ENCODE assay signal across 36 cellular contexts in the genomic region with DNA sequence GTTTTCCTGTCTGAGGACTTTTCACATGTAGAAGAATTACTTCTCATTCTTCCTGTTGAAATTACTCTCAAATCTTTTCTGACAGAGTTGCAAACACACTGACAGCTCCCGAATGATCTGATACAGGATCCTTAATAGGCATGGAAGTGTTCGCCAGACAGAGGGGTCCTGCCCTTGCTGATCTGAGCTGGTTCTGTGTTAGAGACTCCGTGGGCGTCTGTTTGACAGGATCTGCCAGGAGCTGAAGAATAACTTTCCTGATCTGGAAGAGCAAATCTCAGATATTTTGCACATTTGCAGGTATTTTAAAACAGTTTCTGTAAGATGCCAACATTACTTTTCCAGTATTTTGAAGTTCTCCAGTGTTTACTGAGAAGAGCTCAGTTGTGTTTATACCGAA.
"Had no signal": no experiment of that assay in that cellular context is flagged by ENCODE, and none has a peak within 500 bp of the region (broad histone marks: within the 10 kb centered on the region; RNA-seq: fewer than 3 reads in every experiment).

No MANE protein-coding gene starts in this region.

- H3K27me3 Mint-ChIP-seq: activated CD4-positive, alpha-beta memory T cell treated with anti-CD3 and anti-CD28 coated beads for 36 hours; activated CD8-positive, alpha-beta T cell treated with anti-CD3 and anti-CD28 coated beads for 36 hours; activated naive CD4-positive, alpha-beta T cell treated with anti-CD3 and anti-CD28 coated beads, Interleukin-2, amount 50 U/mL, for 24 hours; activated naive CD8-positive, alpha-beta T cell treated with anti-CD3 and anti-CD28 coated beads, Interleukin-2, amount 10 ng/mL, durations not matched to agents 7 days and 5 days; activated naive CD8-positive, alpha-beta T cell treated with anti-CD3 and anti-CD28 coated beads, Interleukin-2, amount 50 U/mL, for 24 hours had no signal

- DNase-seq: activated B cell treated with CpG ODN at 0.5 μM for 24 hours; activated CD4-positive, alpha-beta memory T cell treated with anti-CD3 and anti-CD28 coated beads for 36 hours; activated CD4-positive, alpha-beta T cell treated with anti-CD3 and anti-CD28 coated beads for 4 hours; activated CD4-positive, alpha-beta T cell treated with anti-CD3 and anti-CD28 coated beads, Interleukin-2, amount 10 ng/mL, durations not matched to agents 24 days and 14 days; activated CD4-positive, alpha-beta T cell treated with anti-CD3 and anti-CD28 coated beads, Interleukin-2, amount 50 U/mL, for 1 hour; activated CD4-positive, alpha-beta T cell treated with anti-CD3 and anti-CD28 coated beads, Interleukin-2, amount 50 U/mL, for 4 hours; activated CD4-positive, CD25-positive, alpha-beta regulatory T cell treated with anti-CD3 and anti-CD28 coated beads, Interleukin-2, amount 50 U/mL, for 72 hours; activated CD8-positive, alpha-beta memory T cell treated with anti-CD3 and anti-CD28 coated beads, Interleukin-2, amount 50 U/mL, for 4 hours; activated CD8-positive, alpha-beta T cell treated with anti-CD3 and anti-CD28 coated beads for 36 hours; activated effector memory CD4-positive, alpha-beta T cell treated with Interleukin-2 at 50 U/mL for 16 hours; activated gamma-delta T cell; activated naive CD4-positive, alpha-beta T cell treated with anti-CD3 and anti-CD28 coated beads, Interleukin-2, amount 10 ng/mL, durations not matched to agents 7 days and 5 days; activated naive CD4-positive, alpha-beta T cell treated with Interleukin-2 at 50 U/mL for 16 hours; activated naive CD8-positive, alpha-beta T cell treated with anti-CD3 and anti-CD28 coated beads, Interleukin-2, amount 10 ng/mL, durations not matched to agents 7 days and 5 days; activated naive CD8-positive, alpha-beta T cell treated with anti-CD3 and anti-CD28 coated beads, Interleukin-2, amount 50 U/mL, for 24 hours; activated T-cell treated with anti-CD3 and anti-CD28 coated beads for 4 hours; activated T-cell treated with anti-CD3 and anti-CD28 coated beads, Interleukin-2, amount 50 U/mL, for 1 hour; activated T-cell treated with anti-CD3 and anti-CD28 coated beads, Interleukin-2, amount 50 U/mL, for 4 hours; amygdala; anterior cingulate cortex; cerebellar nuclear complex; T-helper 1 cell; T-helper 2 cell; T-helper 9 cell had no signal

- H3K36me3 ChIP-seq: ascending aorta, cardiac muscle cell had no signal

- H3K4me3 Mint-ChIP-seq: activated B cell treated with CpG ODN at 0.5 μM for 24 hours; activated CD4-positive, alpha-beta memory T cell treated with anti-CD3 and anti-CD28 coated beads for 36 hours; activated CD4-positive, alpha-beta T cell treated with anti-CD3 and anti-CD28 coated beads, Interleukin-2, amount 10 ng/mL, durations not matched to agents 24 days and 14 days; activated CD8-positive, alpha-beta T cell treated with anti-CD3 and anti-CD28 coated beads for 36 hours; activated naive CD4-positive, alpha-beta T cell treated with anti-CD3 and anti-CD28 coated beads, Interleukin-2, amount 10 ng/mL, durations not matched to agents 7 days and 5 days; activated naive CD4-positive, alpha-beta T cell treated with anti-CD3 and anti-CD28 coated beads, Interleukin-2, amount 50 U/mL, for 24 hours; activated naive CD8-positive, alpha-beta T cell; activated naive CD8-positive, alpha-beta T cell treated with anti-CD3 and anti-CD28 coated beads, Interleukin-2, amount 10 ng/mL, durations not matched to agents 7 days and 5 days; activated naive CD8-positive, alpha-beta T cell treated with anti-CD3 and anti-CD28 coated beads, Interleukin-2, amount 50 U/mL, for 24 hours; activated T-cell treated with anti-CD3 and anti-CD28 coated beads, Interleukin-2, amount 50 U/mL, for 4 hours; brain; central memory CD8-positive, alpha-beta T cell; T-helper 1 cell treated with Interleukin-12 subunit alpha and Interleukin-12 subunit beta and Interleukin-4 antibody, amounts not matched to agents 30 μg/mL and 1 μg/mL, for 36 hours; T-helper 2 cell treated with Interferon-gamma antibody and Interleukin-4, amounts not matched to agents 5 μg/mL and 100 μg/mL, for 36 hours had no signal

- FAIRE-seq: bronchial epithelial cell, TTC549 had no signal

- H3K9me3 ChIP-seq: ascending aorta had no signal

- H3K27ac Mint-ChIP-seq: activated B cell treated with CpG ODN at 0.5 μM for 24 hours; activated CD4-positive, alpha-beta memory T cell treated with anti-CD3 and anti-CD28 coated beads for 36 hours; activated CD4-positive, alpha-beta T cell treated with anti-CD3 and anti-CD28 coated beads, Interleukin-2, amount 10 ng/mL, durations not matched to agents 24 days and 14 days; activated CD8-positive, alpha-beta T cell treated with anti-CD3 and anti-CD28 coated beads for 36 hours; activated naive CD4-positive, alpha-beta T cell treated with anti-CD3 and anti-CD28 coated beads, Interleukin-2, amount 10 ng/mL, durations not matched to agents 7 days and 5 days; activated naive CD4-positive, alpha-beta T cell treated with anti-CD3 and anti-CD28 coated beads, Interleukin-2, amount 50 U/mL, for 24 hours; activated naive CD8-positive, alpha-beta T cell; activated naive CD8-positive, alpha-beta T cell treated with anti-CD3 and anti-CD28 coated beads, Interleukin-2, amount 10 ng/mL, durations not matched to agents 7 days and 5 days; activated naive CD8-positive, alpha-beta T cell treated with anti-CD3 and anti-CD28 coated beads, Interleukin-2, amount 50 U/mL, for 24 hours; activated T-helper 2 cell treated with anti-CD3 and anti-CD28 coated beads, Interferon-gamma antibody, Interleukin-2, Interleukin-4, amounts not matched to agents 10 μg/mL and 5 μg/mL and 100 μg/mL, durations not matched to agents 14 hours and 24 hours and 36 hours; brain; T-helper 1 cell treated with Interleukin-12 subunit alpha and Interleukin-12 subunit beta and Interleukin-4 antibody, amounts not matched to agents 30 μg/mL and 1 μg/mL, for 36 hours; T-helper 2 cell treated with Interferon-gamma antibody and Interleukin-4, amounts not matched to agents 5 μg/mL and 100 μg/mL, for 36 hours had no signal

- ATAC-seq: activated CD8-positive, alpha-beta T cell treated with anti-CD3 and anti-CD28 coated beads for 36 hours; activated naive CD8-positive, alpha-beta T cell treated with anti-CD3 and anti-CD28 coated beads, Interleukin-2, amount 50 U/mL, for 24 hours; activated T-cell treated with anti-CD3 and anti-CD28 coated beads, Interleukin-2, amount 50 U/mL, for 4 hours had no signal

- H3K27ac ChIP-seq: ascending aorta, cardiac muscle cell, VCaP had no signal

- H3K27me3 ChIP-seq: ascending aorta, cardiac muscle cell had no signal

- H3K9me3 Mint-ChIP-seq: activated B cell treated with CpG ODN at 0.5 μM for 24 hours; activated CD4-positive, alpha-beta memory T cell treated with anti-CD3 and anti-CD28 coated beads for 36 hours; activated CD4-positive, alpha-beta T cell treated with anti-CD3 and anti-CD28 coated beads, Interleukin-2, amount 10 ng/mL, durations not matched to agents 24 days and 14 days; activated CD8-positive, alpha-beta T cell treated with anti-CD3 and anti-CD28 coated beads for 36 hours; activated naive CD4-positive, alpha-beta T cell treated with anti-CD3 and anti-CD28 coated beads, Interleukin-2, amount 10 ng/mL, durations not matched to agents 7 days and 5 days; activated naive CD4-positive, alpha-beta T cell treated with anti-CD3 and anti-CD28 coated beads, Interleukin-2, amount 50 U/mL, for 24 hours; activated naive CD8-positive, alpha-beta T cell treated with anti-CD3 and anti-CD28 coated beads, Interleukin-2, amount 10 ng/mL, durations not matched to agents 7 days and 5 days; activated naive CD8-positive, alpha-beta T cell treated with anti-CD3 and anti-CD28 coated beads, Interleukin-2, amount 50 U/mL, for 24 hours; activated T-cell treated with anti-CD3 and anti-CD28 coated beads, Interleukin-2, amount 50 U/mL, for 4 hours; activated T-helper 2 cell treated with anti-CD3 and anti-CD28 coated beads, Interferon-gamma antibody, Interleukin-2, Interleukin-4, amounts not matched to agents 10 μg/mL and 5 μg/mL and 100 μg/mL, durations not matched to agents 14 hours and 24 hours and 36 hours; central memory CD8-positive, alpha-beta T cell; T-helper 1 cell treated with Interleukin-12 subunit alpha and Interleukin-12 subunit beta and Interleukin-4 antibody, amounts not matched to agents 30 μg/mL and 1 μg/mL, for 36 hours; T-helper 2 cell treated with Interferon-gamma antibody and Interleukin-4, amounts not matched to agents 5 μg/mL and 100 μg/mL, for 36 hours had no signal

- H3K4me3 ChIP-seq: ascending aorta, cardiac muscle cell had no signal

- H3K36me3 Mint-ChIP-seq: activated CD4-positive, alpha-beta memory T cell treated with anti-CD3 and anti-CD28 coated beads for 36 hours; activated naive CD4-positive, alpha-beta T cell treated with anti-CD3 and anti-CD28 coated beads, Interleukin-2, amount 10 ng/mL, durations not matched to agents 7 days and 5 days; activated naive CD4-positive, alpha-beta T cell treated with anti-CD3 and anti-CD28 coated beads, Interleukin-2, amount 50 U/mL, for 24 hours; activated naive CD8-positive, alpha-beta T cell; activated naive CD8-positive, alpha-beta T cell treated with anti-CD3 and anti-CD28 coated beads, Interleukin-2, amount 10 ng/mL, durations not matched to agents 7 days and 5 days; brain had no signal
